In genomic region chr15:85504739-85505676, GRCh38 we compare ENCODE assay signal across 8 cellular contexts.
DNase-seq lines count a peak whose midpoint lies in the region; ATAC-seq and TF ChIP-seq lines count a peak whose summit lies in the region.

No MANE protein-coding gene starts in this region.

- CTCF ChIA-PET in Caco-2 (lab: Charles Lee) = interaction anchor here (1.2 kb wide), 1 partner anchor 172 kb away, joined by 4 read pairs; no protein-coding TSS in a partner anchor

- H3K27ac Mint-ChIP-seq in Caco-2 (ENCODE audit: unreplicated experiment) = no peak overlapping the region

- 0 out of 2 replicates have a peak, but pooled peaks cover 5% of the 10 kb centered on the region for H3K4me1 ChIP-seq in Caco-2
- H3K4me1 ChIP-seq in SJSA1 (replicated peaks) = no peaks in the 10 kb centered on the region

- POLR2A ChIA-PET in Caco-2 (lab: Charles Lee) = no interaction called here

- in situ Hi-C loops in brain microvascular endothelial cell (cut with HindIII; ENCODE audit: low pct_ligation_motif_present, low sequenced_read_pairs) = no loop called here

- H3K9me3 Mint-ChIP-seq in Caco-2 (ENCODE audit: unreplicated experiment) = no peaks in the 10 kb centered on the region

- H3K27ac ChIP-seq in SJSA1 = no peak overlapping the region
- no peak overlapping the region for H3K27ac ChIP-seq in brain microvascular endothelial cell

- no peak overlapping the region for H3K4me3 Mint-ChIP-seq in Caco-2 (ENCODE audit: unreplicated experiment)

- ATAC-seq in GM18519 (IDR thresholded peaks at IDR 0.05; ENCODE audit: low FRiP score, unreplicated experiment) (no peak), GM18873 (IDR thresholded peaks at IDR 0.05; ENCODE audit: low FRiP score, unreplicated experiment) (no peak)

- no peaks in the 10 kb centered on the region for H3K9me3 ChIP-seq in Caco-2
- H3K9me3 ChIP-seq in SJSA1 (replicated peaks) = no peaks in the 10 kb centered on the region

- no peaks in the 10 kb centered on the region for H3K36me3 ChIP-seq in Caco-2 (ENCODE audit: control insufficient read depth, insufficient read depth, low read length)
- H3K36me3 ChIP-seq in SJSA1 = no peaks in the 10 kb centered on the region
- no peaks in the 10 kb centered on the region for H3K36me3 ChIP-seq in brain microvascular endothelial cell (replicated peaks)

- H3K4me3 ChIP-seq in Caco-2 (ENCODE audit: low read depth, low read length) = no peak overlapping the region
- H3K4me3 ChIP-seq in SJSA1 = no peak overlapping the region
- H3K4me3 ChIP-seq in brain microvascular endothelial cell (ENCODE audit: low read depth, low read length) = no peak overlapping the region

- peak in 1 of 2 experiments; percentile 56 for DNase-seq in Caco-2
- DNase-seq in HT-29 (ENCODE audit: low spot score) = peak; percentile 92
- peak; percentile 49 to 53 for DNase-seq in SJSA1 (ENCODE audit: low read depth in 1 of 2, low spot score in 2 of 2)
- DNase-seq in brain microvascular endothelial cell = peak; percentile 68
- peak; percentile 55 for DNase-seq in kidney glomerular epithelial cell (lab: John Stamatoyannopoulos, UW)
- peak; percentile 62 for DNase-seq in stimulated activated CD4-positive, alpha-beta T cell treated with anti-CD3 and anti-CD28 coated beads, Interleukin-4, amount 100 ng/mL, for 24 hours

- BruUV-seq in Caco-2 (replicated peaks; lab: Mats Ljungman, UMichigan) = no TSS peak

- peaks cover 16% of the 10 kb centered on the region for H3K4me1 Mint-ChIP-seq in Caco-2 (ENCODE audit: low read depth, unreplicated experiment)

- peak; percentile 38 to 57 for TF ChIP-seq CTCF in Caco-2 (IDR thresholded peaks at IDR 0.05; ENCODE audit: insufficient read depth in 1 of 2, low read depth in 1 of 2, low read length in 1 of 2, severe bottlenecking in 1 of 2, unreplicated experiment in 1 of 2)
- TF ChIP-seq CTCF in brain microvascular endothelial cell (IDR thresholded peaks at IDR 0.05; ENCODE audit: low read depth, low read length, missing control alignments) = peak; percentile 61

- H3K36me3 Mint-ChIP-seq in Caco-2 (ENCODE audit: insufficient read depth, unreplicated experiment) = peaks cover 6% of the 10 kb centered on the region

- intact Hi-C loops in Caco-2 (cut with micrococcal nuclease; ENCODE audit: unreplicated experiment) = loop anchor here (1.0 kb wide), 2 partner anchors 19 to 209 kb away; no protein-coding TSS in a partner anchor

- H3K27me3 Mint-ChIP-seq in Caco-2 (ENCODE audit: insufficient read depth, unreplicated experiment) = no peaks in the 10 kb centered on the region

- H3K27me3 ChIP-seq in Caco-2 (replicated peaks; ENCODE audit: control insufficient read depth, insufficient read depth, low read length) = no peaks in the 10 kb centered on the region
- no peaks in the 10 kb centered on the region for H3K27me3 ChIP-seq in SJSA1 (replicated peaks)
- no peaks in the 10 kb centered on the region for H3K27me3 ChIP-seq in brain microvascular endothelial cell (replicated peaks)
